Comparison of ENCODE assay signal across 12 cellular contexts in genomic region chrX:72776653-72777466, GRCh38. TPM values are rescaled to one million over a fixed set of nuclear protein-coding genes. Genes with fewer than 3 reads are reported as not detected.
DNase-seq lines count a peak whose midpoint lies in the region; ATAC-seq, FAIRE-seq and TF ChIP-seq lines count a peak whose summit lies in the region.
"Not testable (repeated sequence)": the region's sequence is repeated elsewhere in the genome, so short reads cannot be mapped to it uniquely, and the experiment has no call there.
"Had no signal": no experiment of that assay in that cellular context is flagged by ENCODE, and none has a peak within 500 bp of the region (broad histone marks: within the 10 kb centered on the region; RNA-seq: fewer than 3 reads in every experiment).

Gene DMRTC1B (plus strand): TSS chrX:72776890. CDS start chrX:72845136, 68,246 bp downstream.

- not testable (repeated sequence) for BruUV-seq in endothelial cell of umbilical vein (replicated peaks; lab: Mats Ljungman, UMichigan)

- not testable (repeated sequence) for H3K9me1 ChIP-seq in endothelial cell of umbilical vein (replicated peaks; ENCODE audit: control insufficient read depth, extremely low read depth, insufficient read depth, low read length)

- POLR2A ChIA-PET in CD8-positive, alpha-beta T cell (lab: Charles Lee); WTC11 (lab: Charles Lee); endothelial cell of umbilical vein (lab: Charles Lee): not testable (repeated sequence)

- H3K4me1 Mint-ChIP-seq in CD8-positive, alpha-beta T cell (ENCODE audit: low read depth); WTC11; natural killer cell treated with Interleukin-12 subunit alpha and Interleukin-12 subunit beta and Interleukin-15 and Interleukin-18, amount 100 ng/mL, for 72 hours (ENCODE audit: low read depth in 2 of 2): not testable (repeated sequence)

- H3K9me3 Mint-ChIP-seq in CD8-positive, alpha-beta T cell; WTC11; natural killer cell treated with Interleukin-12 subunit alpha and Interleukin-12 subunit beta and Interleukin-15 and Interleukin-18, amount 100 ng/mL, for 72 hours: not testable (repeated sequence)

- H3K4me3 Mint-ChIP-seq in CD8-positive, alpha-beta T cell; WTC11; natural killer cell treated with Interleukin-12 subunit alpha and Interleukin-12 subunit beta and Interleukin-15 and Interleukin-18, amount 100 ng/mL, for 72 hours: not testable (repeated sequence)

- CTCF ChIA-PET in CD8-positive, alpha-beta T cell (lab: Charles Lee); WTC11 (lab: Charles Lee); endothelial cell of umbilical vein (lab: Charles Lee): not testable (repeated sequence)

- dilution Hi-C loops in endothelial cell of umbilical vein (cut with MboI; ENCODE audit: extremely low pct_ligation_motif_present, low sequenced_read_pairs) = not testable (repeated sequence)

- not testable (repeated sequence) for H3K79me2 ChIP-seq in endothelial cell of umbilical vein (ENCODE audit: control insufficient read depth, insufficient read depth, low read length)

- not testable (repeated sequence) for DNase-seq in CD8-positive, alpha-beta T cell; WTC11 (ENCODE audit: low spot score); endothelial cell of umbilical vein (ENCODE audit: low read depth, low spot score); natural killer cell treated with Interleukin-12 subunit alpha and Interleukin-12 subunit beta and Interleukin-15 and Interleukin-18, amount 100 ng/mL, for 72 hours (ENCODE audit: low spot score)

- TF ChIP-seq POLR2A in endothelial cell of umbilical vein (IDR thresholded peaks at IDR 0.05; ENCODE audit: low read depth, low read length) = not testable (repeated sequence)

- not testable (repeated sequence) for H3K36me3 Mint-ChIP-seq in CD8-positive, alpha-beta T cell; WTC11; natural killer cell treated with Interleukin-12 subunit alpha and Interleukin-12 subunit beta and Interleukin-15 and Interleukin-18, amount 100 ng/mL, for 72 hours

- ATAC-seq in CD8-positive, alpha-beta T cell = peak; percentile 83
- ATAC-seq in GM19035 (IDR thresholded peaks at IDR 0.05; ENCODE audit: unreplicated experiment) (peak; percentile 82), GM21526 (IDR thresholded peaks at IDR 0.05; ENCODE audit: low FRiP score, unreplicated experiment) (peak; percentile 83), HG02884 (IDR thresholded peaks at IDR 0.05; ENCODE audit: unreplicated experiment) (peak; percentile 90), HG03342 (IDR thresholded peaks at IDR 0.05; ENCODE audit: unreplicated experiment) (peak; percentile 85), WTC11 (peak; percentile 89)
- ATAC-seq in natural killer cell treated with Interleukin-12 subunit alpha and Interleukin-12 subunit beta and Interleukin-15 and Interleukin-18, amount 100 ng/mL, for 72 hours = peak; percentile 71 to 72

- H3K9ac ChIP-seq in endothelial cell of umbilical vein (replicated peaks; ENCODE audit: extremely low read depth, insufficient read depth, low read length) = not testable (repeated sequence)

- intact Hi-C loops in CD8-positive, alpha-beta T cell (cut with DNase I, micrococcal nuclease); endothelial cell of umbilical vein (cut with micrococcal nuclease): not testable (repeated sequence)

- not testable (repeated sequence) for H3K27ac ChIP-seq in CD8-positive, alpha-beta T cell (ENCODE audit: low read depth, low read length); endothelial cell of umbilical vein (ENCODE audit: insufficient read depth, low read depth, low read length)

- not testable (repeated sequence) for H3K4me1 ChIP-seq in CD8-positive, alpha-beta T cell (ENCODE audit: insufficient read depth, low read length); endothelial cell of umbilical vein (ENCODE audit: control insufficient read depth, extremely low read depth, insufficient read depth, low read length)

- H3K36me3 ChIP-seq in CD8-positive, alpha-beta T cell (ENCODE audit: insufficient read depth, low read length); endothelial cell of umbilical vein (ENCODE audit: control insufficient read depth in 2 of 2, extremely low read depth in 1 of 2, insufficient read depth in 2 of 2, low read length in 2 of 2): not testable (repeated sequence)

- H3K4me3 ChIP-seq in CD8-positive, alpha-beta T cell (ENCODE audit: low read depth, low read length); endothelial cell of umbilical vein (replicated peaks in 1 of 3; ENCODE audit: insufficient read depth in 1 of 3, low read depth in 1 of 3, low read length in 3 of 3): not testable (repeated sequence)

- not testable (repeated sequence) for H2AFZ ChIP-seq in endothelial cell of umbilical vein (ENCODE audit: low read depth, low read length)

- not testable (repeated sequence) for TF ChIP-seq CTCF in CD8-positive, alpha-beta T cell (IDR thresholded peaks at IDR 0.05); WTC11 (IDR thresholded peaks at IDR 0.05); endothelial cell of umbilical vein (IDR thresholded peaks at IDR 0.05; ENCODE audit: extremely low read depth in 1 of 2, insufficient read depth in 1 of 2, low read depth in 1 of 2, low read length in 2 of 2)

- not testable (repeated sequence) for H3K27ac Mint-ChIP-seq in CD8-positive, alpha-beta T cell; WTC11; natural killer cell treated with Interleukin-12 subunit alpha and Interleukin-12 subunit beta and Interleukin-15 and Interleukin-18, amount 100 ng/mL, for 72 hours

- H3K27me3 Mint-ChIP-seq in CD8-positive, alpha-beta T cell (ENCODE audit: low read depth); WTC11 (ENCODE audit: low read depth); natural killer cell treated with Interleukin-12 subunit alpha and Interleukin-12 subunit beta and Interleukin-15 and Interleukin-18, amount 100 ng/mL, for 72 hours: not testable (repeated sequence)

- not testable (repeated sequence) for H3K27me3 ChIP-seq in CD8-positive, alpha-beta T cell (ENCODE audit: insufficient read depth, low read length); endothelial cell of umbilical vein (ENCODE audit: control insufficient read depth in 2 of 2, insufficient read depth in 2 of 2, low read length in 2 of 2)

- peak; percentile 77 for FAIRE-seq in endothelial cell of umbilical vein (lab: Jason Lieb, UNC)

- not testable (repeated sequence) for H3K4me2 ChIP-seq in endothelial cell of umbilical vein (ENCODE audit: insufficient read depth, low read length)

- H4K20me1 ChIP-seq in endothelial cell of umbilical vein (replicated peaks; ENCODE audit: control insufficient read depth, extremely low read depth, insufficient read depth, low read length) = not testable (repeated sequence)

- H3K9me3 ChIP-seq in CD8-positive, alpha-beta T cell (ENCODE audit: low read length); endothelial cell of umbilical vein (replicated peaks; ENCODE audit: control insufficient read depth, insufficient read depth, low read length): not testable (repeated sequence)

RNA-seq across cellular contexts. Expression of gene DMRTC1B, which starts in this region (rescaled TPM):
- under 1 TPM; 0.49 to 1.00 TPM for total RNA-seq in CD8-positive, alpha-beta T cell
- total RNA-seq in WTC11 (2021) = 0.14 to 0.22 TPM (median 0.21 TPM) in 3 replicates
- total RNA-seq in endothelial cell of umbilical vein = not detected in 2 replicates
- not detected in 2 replicates for polyA plus RNA-seq in endothelial cell of umbilical vein
- polyA plus RNA-seq in endothelial cell of umbilical vein (2011; cell fraction: cytosol; rRNA removed) = not detected in 2 replicates
- not detected in 2 replicates for polyA plus RNA-seq in endothelial cell of umbilical vein (2011; cell fraction: nucleus; rRNA removed)
- not detected in 2 replicates for polyA plus RNA-seq in endothelial cell of umbilical vein (2012)
- polyA minus RNA-seq in endothelial cell of umbilical vein = not detected in 2 replicates
- polyA minus RNA-seq in endothelial cell of umbilical vein (2011; cell fraction: cytosol; rRNA and poly(A)+ RNA removed) = not detected
- polyA minus RNA-seq in endothelial cell of umbilical vein (2011; cell fraction: nucleus; rRNA and poly(A)+ RNA removed) = not detected in 2 replicates
- not detected for total RNA-seq in natural killer cell treated with Interleukin-12 subunit alpha and Interleukin-12 subunit beta and Interleukin-15 and Interleukin-18, amount 100 ng/mL, for 72 hours
- total RNA-seq: A673; activated CD4-positive, alpha-beta memory T cell treated with anti-CD3 and anti-CD28 coated beads for 36 hours; activated T-helper 2 cell treated with anti-CD3 and anti-CD28 coated beads, Interferon-gamma antibody, Interleukin-2, Interleukin-4, amounts not matched to agents 10 μg/mL and 5 μg/mL and 100 μg/mL, durations not matched to agents 14 hours and 24 hours and 36 hours; mammary epithelial cell had no signal
- polyA plus RNA-seq: mammary epithelial cell had no signal

Comparison
In these comparisons a context has a peak if more than half of its experiments do, and no peak if none do; other contexts are left out.
1. Peak in ATAC-seq in CD8-positive, alpha-beta T cell; RNA of the gene not detected or under 1 TPM.
2. Peak in ATAC-seq in WTC11; RNA of the gene not detected or under 1 TPM.
3. Peak in ATAC-seq in natural killer cell treated with Interleukin-12 subunit alpha and Interleukin-12 subunit beta and Interleukin-15 and Interleukin-18, amount 100 ng/mL, for 72 hours; RNA of the gene not detected or under 1 TPM.